Comparison of ENCODE assay signal across 23 cellular contexts in the genomic region with DNA sequence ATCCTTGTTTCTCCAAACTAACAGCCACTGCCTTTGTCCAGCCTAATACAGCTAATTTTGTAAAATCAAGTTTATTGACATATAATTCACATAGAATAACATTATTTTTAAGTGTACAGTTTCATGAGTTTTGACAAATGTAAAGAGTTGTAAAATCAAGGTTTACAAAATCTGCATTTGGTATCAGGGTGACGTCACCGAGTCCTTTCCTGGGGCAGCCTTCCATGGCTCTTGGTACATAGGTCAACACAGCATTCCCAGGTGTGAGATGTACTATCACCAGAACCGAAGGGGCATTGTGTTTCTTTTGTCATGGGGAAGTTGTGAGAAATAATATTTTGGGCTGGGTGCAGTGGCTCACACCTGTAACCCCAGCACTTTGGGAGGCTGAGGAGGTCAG.
"Had no signal": no experiment of that assay in that cellular context is flagged by ENCODE, and none has a peak within 500 bp of the region (broad histone marks: within the 10 kb centered on the region; RNA-seq: fewer than 3 reads in every experiment).

No MANE protein-coding gene starts in this region.

- H3K27me3 Mint-ChIP-seq: progenitor cell of endocrine pancreas; stimulated activated naive CD8-positive, alpha-beta T cell treated with anti-CD3 and anti-CD28 coated beads, Interleukin-15, Interleukin-2, amounts not matched to agents 100 ng/mL and 50 ng/mL, for 24 hours had no signal

- H3K36me3 ChIP-seq: heart left ventricle, ovary, right atrium auricular region, right lobe of liver, suprapubic skin, thoracic aorta, tibial artery, upper lobe of right lung had no signal

- H3K27ac Mint-ChIP-seq: immature natural killer cell; naive thymus-derived CD4-positive, alpha-beta T cell; natural killer cell treated with Interleukin-12 subunit alpha and Interleukin-12 subunit beta and Interleukin-15 and Interleukin-18, amount 100 ng/mL, for 72 hours; progenitor cell of endocrine pancreas; stimulated activated effector memory CD8-positive, alpha-beta T cell treated with anti-CD3 and anti-CD28 coated beads, Interleukin-12 subunit alpha, Interleukin-12 subunit beta, amount 100 ng/mL, for 72 hours; stimulated activated naive CD8-positive, alpha-beta T cell treated with anti-CD3 and anti-CD28 coated beads, Interleukin-15, Interleukin-2, amounts not matched to agents 100 ng/mL and 50 ng/mL, for 24 hours had no signal

- H3K9me3 Mint-ChIP-seq: immature natural killer cell; natural killer cell treated with Interleukin-12 subunit alpha and Interleukin-12 subunit beta and Interleukin-15 and Interleukin-18, amount 100 ng/mL, for 72 hours; stimulated activated effector memory CD8-positive, alpha-beta T cell treated with anti-CD3 and anti-CD28 coated beads, Interleukin-12 subunit alpha, Interleukin-12 subunit beta, amount 100 ng/mL, for 72 hours; stimulated activated naive CD8-positive, alpha-beta T cell treated with anti-CD3 and anti-CD28 coated beads, Interleukin-15, Interleukin-2, amounts not matched to agents 100 ng/mL and 50 ng/mL, for 24 hours had no signal

- H3K4me3 Mint-ChIP-seq: immature natural killer cell; naive thymus-derived CD4-positive, alpha-beta T cell; natural killer cell treated with Interleukin-12 subunit alpha and Interleukin-12 subunit beta and Interleukin-15 and Interleukin-18, amount 100 ng/mL, for 72 hours; stimulated activated effector memory CD8-positive, alpha-beta T cell treated with anti-CD3 and anti-CD28 coated beads, Interleukin-12 subunit alpha, Interleukin-12 subunit beta, amount 100 ng/mL, for 72 hours; stimulated activated naive CD8-positive, alpha-beta T cell treated with anti-CD3 and anti-CD28 coated beads, Interleukin-15, Interleukin-2, amounts not matched to agents 100 ng/mL and 50 ng/mL, for 24 hours had no signal

- H3K4me1 Mint-ChIP-seq: immature natural killer cell; naive thymus-derived CD4-positive, alpha-beta T cell; stimulated activated effector memory CD8-positive, alpha-beta T cell treated with anti-CD3 and anti-CD28 coated beads, Interleukin-12 subunit alpha, Interleukin-12 subunit beta, amount 100 ng/mL, for 72 hours had no signal

- H3K4me3 ChIP-seq: heart left ventricle, lung, mucosa of descending colon, ovary, right atrium auricular region, right lobe of liver, suprapubic skin, thoracic aorta, tibial artery, upper lobe of right lung had no signal

- H3K4me1 ChIP-seq: heart left ventricle, right atrium auricular region, right lobe of liver, suprapubic skin, tibial artery, upper lobe of right lung had no signal

- DNase-seq: heart left ventricle; hypothalamus; immature natural killer cell; midbrain; mucosa of descending colon; naive thymus-derived CD4-positive, alpha-beta T cell; ovary; stimulated activated CD4-positive, alpha-beta T cell treated with anti-CD3 and anti-CD28 coated beads, Interleukin-12 subunit alpha, Interleukin-12 subunit beta, amount 100 ng/mL, for 4 hours; stimulated activated CD4-positive, alpha-beta T cell treated with anti-CD3 and anti-CD28 coated beads, Interleukin-4, amount 100 ng/mL, for 24 hours; stimulated activated naive CD4-positive, alpha-beta T cell; tibial artery; trophoblast cell; upper lobe of right lung had no signal

- H3K9me3 ChIP-seq: mucosa of descending colon, ovary, right atrium auricular region, right lobe of liver, thoracic aorta, tibial artery, upper lobe of right lung had no signal

- H3K36me3 Mint-ChIP-seq: immature natural killer cell; natural killer cell treated with Interleukin-12 subunit alpha and Interleukin-12 subunit beta and Interleukin-15 and Interleukin-18, amount 100 ng/mL, for 72 hours; stimulated activated effector memory CD8-positive, alpha-beta T cell treated with anti-CD3 and anti-CD28 coated beads, Interleukin-12 subunit alpha, Interleukin-12 subunit beta, amount 100 ng/mL, for 72 hours had no signal

- ATAC-seq: heart left ventricle; left lobe of liver; mucosa of descending colon; naive thymus-derived CD4-positive, alpha-beta T cell; natural killer cell treated with Interleukin-12 subunit alpha and Interleukin-12 subunit beta and Interleukin-15 and Interleukin-18, amount 100 ng/mL, for 72 hours; right lobe of liver; stimulated activated effector memory CD8-positive, alpha-beta T cell treated with anti-CD3 and anti-CD28 coated beads, Interleukin-12 subunit alpha, Interleukin-12 subunit beta, amount 100 ng/mL, for 72 hours; upper lobe of right lung had no signal

- H3K27me3 ChIP-seq: heart left ventricle, ovary, right atrium auricular region, right lobe of liver, suprapubic skin, tibial artery, upper lobe of right lung had no signal

- H3K27ac ChIP-seq: heart left ventricle, ovary, right atrium auricular region, right lobe of liver, suprapubic skin, thoracic aorta, tibial artery, upper lobe of right lung had no signal
